In genomic region chr5:123084730-123085605, GRCh38 we compare ENCODE assay signal across 1 cellular context.
TF ChIP-seq lines count a peak whose summit lies in the region.

No MANE protein-coding gene starts in this region.

TF ChIP-seq in WTC11, 78 proteins besides CTCF, POLR2A, EP300 and RAD21 (continued from another document):
- TF ChIP-seq PRDM15 (CRISPR knock-in tag; IDR thresholded peaks at IDR 0.05) (no peak), JAZF1 (CRISPR knock-in tag; IDR thresholded peaks at IDR 0.05) (no peak), ZNF671 (CRISPR knock-in tag; IDR thresholded peaks at IDR 0.05) (no peak)
TF ChIP-seq in WTC11: peak in this region for 0.
